8 cellular contexts compared by ENCODE assay signal in the genomic region with DNA sequence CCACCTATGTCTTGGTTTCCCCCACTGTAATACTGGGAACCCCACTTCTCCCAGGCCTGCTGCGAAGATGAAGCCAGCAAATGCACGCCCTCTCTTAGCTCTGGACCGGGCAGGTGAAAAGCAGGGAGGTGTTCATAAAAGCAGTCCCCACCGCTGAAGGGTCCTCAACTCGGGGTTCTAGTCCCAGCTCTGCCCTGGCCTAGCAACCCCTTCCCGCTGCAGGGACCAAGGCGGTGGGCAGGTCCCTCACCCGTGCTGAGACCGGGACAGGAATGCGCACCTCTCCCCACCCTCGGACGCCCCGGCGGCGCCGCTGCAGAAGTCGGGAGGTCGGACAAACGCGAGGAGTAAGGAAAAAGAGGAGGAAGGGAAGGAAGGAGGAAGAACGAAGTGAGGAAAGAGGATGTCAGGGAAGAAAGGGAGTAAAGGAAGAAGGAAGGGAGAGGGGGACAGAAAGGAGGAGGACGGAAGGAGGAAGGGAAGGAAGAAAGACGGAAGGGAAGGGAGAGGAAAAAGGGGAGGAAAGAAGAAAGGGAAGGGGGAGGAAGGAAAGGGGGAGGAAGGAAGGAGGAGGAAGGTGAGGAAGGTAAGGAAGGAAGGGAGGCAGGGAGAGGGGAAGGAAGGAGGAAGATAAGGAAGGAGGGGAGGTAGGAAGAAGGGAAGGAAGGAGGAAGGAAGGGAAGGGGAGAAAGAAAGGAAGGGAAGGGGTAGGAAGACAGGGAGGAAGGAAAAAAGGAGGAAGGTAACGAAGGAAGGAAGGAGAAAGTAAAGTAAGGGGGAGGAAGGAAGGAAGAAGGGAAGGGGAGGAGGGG. TPM values are rescaled to one million over a fixed set of nuclear protein-coding genes. Genes with fewer than 3 reads are reported as not detected.
DNase-seq lines count a peak whose midpoint lies in the region; ATAC-seq and TF ChIP-seq lines count a peak whose summit lies in the region.

No MANE protein-coding gene starts in this region.

- H3K9me3 ChIP-seq in heart right ventricle (no peaks in the 10 kb centered on the region), gastrocnemius medialis (no peaks in the 10 kb centered on the region)

- intact Hi-C loops in heart right ventricle (cut with DNase I) (loop anchor here in 4 of 10 donors (5.0 to 10.0 kb wide), 4 partner anchors 78 to 178 kb away; partner anchors contain the start of gene FBXW8 (in 1 of the 4)), cardiac septum (cut with DNase I) (no loop called here), gastrocnemius medialis (cut with DNase I; ENCODE audit: low total_unique reads) (loop anchor here (10.0 kb wide), 1 partner anchor 1638 kb away; the partner anchor contains the start of genes SUDS3 and TAOK3)

- TF ChIP-seq CTCF in heart right ventricle (IDR thresholded peaks at IDR 0.05), result no peak
- no peak for TF ChIP-seq CTCF in WI38 (IDR thresholded peaks at IDR 0.05; ENCODE audit: low read depth, low read length)
- no peak for TF ChIP-seq CTCF in gastrocnemius medialis (IDR thresholded peaks at IDR 0.05 in 4 of 5, conservative IDR thresholded peaks at IDR 0.05 in 1 of 5)

- 2% methylated on average over 24 of the region's 24 CpGs for WGBS in heart right ventricle, 2 donors

- no peak for TF ChIP-seq POLR2A in gastrocnemius medialis (IDR thresholded peaks at IDR 0.05)

- in situ Hi-C loops in gastrocnemius medialis (cut with MboI; ENCODE audit: low sequenced_read_pairs in 4 of 4), result no loop called here

- H3K27ac ChIP-seq in heart right ventricle, result peak overlapping the region in 9 of 10 donors; percentile 61 to 89 (median 84)
- H3K27ac ChIP-seq in gastrocnemius medialis, result peak overlapping the region; percentile 56 to 84 (median 76)

- no peak for ATAC-seq in heart right ventricle
- ATAC-seq in gastrocnemius medialis, result no peak
- ATAC-seq in HG03039 (IDR thresholded peaks at IDR 0.05; ENCODE audit: unreplicated experiment), result no peak
- ATAC-seq in GM19397 (IDR thresholded peaks at IDR 0.05; ENCODE audit: unreplicated experiment), result no peak
- no peak for ATAC-seq in HG03457 (IDR thresholded peaks at IDR 0.05; ENCODE audit: unreplicated experiment)

- H3K4me1 ChIP-seq in heart right ventricle, result peaks cover 4 to 20% (median 15%) of the 10 kb centered on the region in 9 donors
- H3K4me1 ChIP-seq in gastrocnemius medialis, result peaks cover 11 to 18% of the 10 kb centered on the region in 2 donors

- H3K4me3 ChIP-seq in heart right ventricle, result peak overlapping the region; percentile 65 to 97 (median 87)
- peak overlapping the region; percentile 70 for H3K4me3 ChIP-seq in WI38 (ENCODE audit: low read depth, low read length)
- H3K4me3 ChIP-seq in gastrocnemius medialis, result peak overlapping the region; percentile 60 to 92 (median 80)

- H3K27me3 ChIP-seq in heart right ventricle, result no peaks in the 10 kb centered on the region
- H3K27me3 ChIP-seq in gastrocnemius medialis, result no peaks in the 10 kb centered on the region

- H3K36me3 ChIP-seq in heart right ventricle (peaks cover 0 to 29% (median 4%) of the 10 kb centered on the region in 9 donors), gastrocnemius medialis (peaks cover 0 to 23% of the 10 kb centered on the region in 2 donors)

- no peak for DNase-seq in heart right ventricle
- no peak for DNase-seq in cardiac septum (ENCODE audit: low spot score)
- peak; percentile 18 for DNase-seq in germinal center (ENCODE audit: low spot score)
- no peak for DNase-seq in gastrocnemius medialis

RNA-seq across cellular contexts. Expression of gene SPRING1, which starts 0.7 kb away (rescaled TPM):
- 10 to 100 TPM in 6 of 10 donors, 1 to 10 TPM in 4; 6.2 to 19.5 (median 10.5) TPM for total RNA-seq in heart right ventricle
- 10 to 100 TPM in 1 of 2 donors, 1 to 10 TPM in 1; 8.1 to 13.1 TPM for polyA plus RNA-seq in heart right ventricle
- total RNA-seq in cardiac septum, result 10.5 TPM
- total RNA-seq in gastrocnemius medialis, result 10 to 100 TPM in 1 of 4 donors, 1 to 10 TPM in 3; 3.5 to 11.0 (median 8.2) TPM

RNA-seq across cellular contexts. Expression of gene RNFT2, which starts 0.9 kb away (rescaled TPM):
- 1 to 10 TPM in 7 of 10 donors, under 1 TPM in 3; 0.53 to 2.2 (median 1.6) TPM for total RNA-seq in heart right ventricle
- polyA plus RNA-seq in heart right ventricle, result 1 to 10 TPM in 1 of 2 donors, under 1 TPM in 1; 0.46 to 2.0 TPM
- 0.78 TPM for total RNA-seq in cardiac septum
- total RNA-seq in gastrocnemius medialis, result under 1 TPM in 1 of 4 donors, not detected in 3; 0.55 TPM
